21 cellular contexts compared by ENCODE assay signal in genomic region chr19:21833733-21834132, GRCh38. TPM values are rescaled to one million over a fixed set of nuclear protein-coding genes. Genes with fewer than 3 reads are reported as not detected.
DNase-seq lines count a peak whose midpoint lies in the region; ATAC-seq, FAIRE-seq and TF ChIP-seq lines count a peak whose summit lies in the region.
"Had no signal": no experiment of that assay in that cellular context is flagged by ENCODE, and none has a peak within 500 bp of the region (broad histone marks: within the 10 kb centered on the region; RNA-seq: fewer than 3 reads in every experiment).

No MANE protein-coding gene starts in this region.

- no peaks in the 10 kb centered on the region for H3K23me2 ChIP-seq in H1 (ENCODE audit: low read depth, low read length)

- TF ChIP-seq POLR2A in H1 (IDR thresholded peaks at IDR 0.05; ENCODE audit: control extremely low read depth in 1 of 2, low read depth in 2 of 2, low read length in 2 of 2) = no peak

- no peak overlapping the region for H4K91ac ChIP-seq in H1 (replicated peaks; ENCODE audit: insufficient read length, low read length)

- no peak overlapping the region; a peak in 1 of 7 replicates for H3K9ac ChIP-seq in H1 (replicated peaks in 1 of 4; ENCODE audit: extremely low read depth in 1 of 4, low read depth in 3 of 4, low read length in 3 of 4)

- no peak overlapping the region for H3K27ac Mint-ChIP-seq in activated naive CD4-positive, alpha-beta T cell treated with anti-CD3 and anti-CD28 coated beads for 36 hours
- no peak overlapping the region for H3K27ac Mint-ChIP-seq in activated CD4-positive, alpha-beta memory T cell treated with anti-CD3 and anti-CD28 coated beads for 36 hours
- H3K27ac Mint-ChIP-seq in stimulated activated memory B cell treated with anti-CD40 and anti-IgM and Interleukin-4, amounts not matched to agents 10 μg/mL and 1 μg/mL and 100 μg/mL, for 72 hours = peak overlapping the region; percentile 74

- no peaks in the 10 kb centered on the region for H3K27me3 Mint-ChIP-seq in activated naive CD4-positive, alpha-beta T cell treated with anti-CD3 and anti-CD28 coated beads for 36 hours (ENCODE audit: low read depth)
- H3K27me3 Mint-ChIP-seq in activated CD4-positive, alpha-beta memory T cell treated with anti-CD3 and anti-CD28 coated beads for 36 hours = no peaks in the 10 kb centered on the region
- no peaks in the 10 kb centered on the region for H3K27me3 Mint-ChIP-seq in stimulated activated memory B cell treated with anti-CD40 and anti-IgM and Interleukin-4, amounts not matched to agents 10 μg/mL and 1 μg/mL and 100 μg/mL, for 72 hours
- H3K27me3 Mint-ChIP-seq: stimulated activated naive CD8-positive, alpha-beta T cell treated with anti-CD3 and anti-CD28 coated beads, Interleukin-15, amount 100 ng/mL, for 72 hours had no signal

- no peaks in the 10 kb centered on the region; the same call in 1 of the 2 replicates for H3K79me1 ChIP-seq in H1 (ENCODE audit: low read depth, low read length)

- H2BK5ac ChIP-seq in H1 (ENCODE audit: low read depth, low read length) = no peak overlapping the region

- H2AFZ ChIP-seq in H1 (ENCODE audit: low read length) = no peak overlapping the region

- no peak overlapping the region for H3K27ac ChIP-seq in H1 (ENCODE audit: low read depth, low read length)
- H3K27ac ChIP-seq: brain microvascular endothelial cell had no signal

- peaks cover 21% of the 10 kb centered on the region for H3K9me3 Mint-ChIP-seq in activated naive CD4-positive, alpha-beta T cell treated with anti-CD3 and anti-CD28 coated beads for 36 hours
- peaks cover 19% of the 10 kb centered on the region for H3K9me3 Mint-ChIP-seq in activated CD4-positive, alpha-beta memory T cell treated with anti-CD3 and anti-CD28 coated beads for 36 hours
- peaks cover 14% of the 10 kb centered on the region for H3K9me3 Mint-ChIP-seq in stimulated activated memory B cell treated with anti-CD40 and anti-IgM and Interleukin-4, amounts not matched to agents 10 μg/mL and 1 μg/mL and 100 μg/mL, for 72 hours

- POLR2A ChIA-PET in activated CD4-positive, alpha-beta memory T cell treated with anti-CD3 and anti-CD28 coated beads for 36 hours (lab: Charles Lee) = interaction anchor here (3.3 kb wide), 1 partner anchor 18 kb away, joined by 46 read pairs; no protein-coding TSS in a partner anchor
- POLR2A ChIA-PET in H1 (lab: Charles Lee; ENCODE audit: partially characterized antibody) = interaction anchor here (0.7 to 8.7 kb wide), 10 partner anchors 10 to 505 kb away, joined by 3 to 107 read pairs (median 7); partner anchors contain the start of genes ZNF100 and ZNF708

- no peak overlapping the region for H2BK120ac ChIP-seq in H1 (replicated peaks; ENCODE audit: low read depth, low read length)

- peaks cover 0 to 10% (median 2%) of the 10 kb centered on the region in 4 experiments; a peak in 4 of 8 replicates for H3K36me3 ChIP-seq in H1 (ENCODE audit: control insufficient read depth in 2 of 4, insufficient read depth in 4 of 4, low read length in 3 of 4)
- H3K36me3 ChIP-seq: brain microvascular endothelial cell had no signal

- peaks cover 0 to 4% of the 10 kb centered on the region in 2 experiments for H4K20me1 ChIP-seq in H1 (replicated peaks in 1 of 2; ENCODE audit: control insufficient read depth in 1 of 2, insufficient read depth in 2 of 2, low read length in 2 of 2)

- no peak overlapping the region for H2BK20ac ChIP-seq in H1 (ENCODE audit: low read length)

- no peak for TF ChIP-seq EP300 in H1 (IDR thresholded peaks at IDR 0.05; ENCODE audit: borderline replicate concordance in 1 of 2, low read depth in 2 of 2, low read length in 2 of 2)

- no peak for DNase-seq in activated naive CD4-positive, alpha-beta T cell treated with anti-CD3 and anti-CD28 coated beads for 36 hours
- no peak for DNase-seq in activated naive CD4-positive, alpha-beta T cell treated with Interleukin-2 at 50 U/mL for 16 hours
- no peak for DNase-seq in activated CD4-positive, alpha-beta memory T cell treated with anti-CD3 and anti-CD28 coated beads for 36 hours
- DNase-seq in H1 (ENCODE audit: low read depth in 1 of 2, low spot score in 2 of 2) (no peak), GM19238 (ENCODE audit: insufficient read length, low spot score) (no peak), AG08396 (ENCODE audit: low spot score) (no peak)
- DNase-seq: activated CD4-positive, CD25-positive, alpha-beta regulatory T cell; brain microvascular endothelial cell; dermis blood vessel endothelial cell; GF-D8; HCEC 1CT; left ventricle myocardium superior; MM.1S; NCI-H187 treated with DMSO at 0.1 percent for 48 hours; NCI-H446; NK-92 treated with Interleukin-12 subunit alpha and Interleukin-12 subunit beta, amount 100 ng/mL, for 24 hours; stimulated activated CD4-positive, alpha-beta T cell treated with anti-CD3 and anti-CD28 coated beads, Interleukin-12 subunit alpha, Interleukin-12 subunit beta, amount 100 ng/mL, for 4 hours; stimulated activated naive CD8-positive, alpha-beta T cell treated with anti-CD3 and anti-CD28 coated beads, Interleukin-15, amount 100 ng/mL, for 72 hours had no signal

- no peak overlapping the region for H4K5ac ChIP-seq in H1 (ENCODE audit: insufficient read length, low read depth, low read length)

- intact Hi-C loops in activated naive CD4-positive, alpha-beta T cell treated with anti-CD3 and anti-CD28 coated beads for 36 hours (cut with micrococcal nuclease) = loop anchor here (10.0 kb wide), 1 partner anchor 809 kb away; the partner anchor contains the start of gene ZNF430
- intact Hi-C loops in activated CD4-positive, alpha-beta memory T cell treated with anti-CD3 and anti-CD28 coated beads for 36 hours (cut with micrococcal nuclease) = loop anchor here (10.0 kb wide), 2 partner anchors 269 to 329 kb away; partner anchors contain the start of gene ZNF429

- WGBS in H1 (ENCODE audit: extremely low coverage in 1 of 2, insufficient coverage in 1 of 2, insufficient read length in 1 of 2, insufficient replicate concordance in 2 of 2, low coverage in 1 of 2, low lambda C conversion rate in 2 of 2, missing lambda C conversion rate in 1 of 2), 2 experiments = 90% methylated on average over 10 of the region's 10 CpGs; no CpG with 5 or more reads in 1 of the 2 experiments

- no peak for TF ChIP-seq CTCF in H1 (IDR thresholded peaks at IDR 0.05; ENCODE audit: control extremely low read depth in 1 of 3, insufficient read depth in 1 of 3, low read depth in 1 of 3, low read length in 3 of 3)

- H2AK5ac ChIP-seq in H1 (ENCODE audit: low read depth, low read length) = 0 out of 2 replicates have a peak overlapping the region, but pooled peaks have one; percentile 24

- H3K18ac ChIP-seq in H1 (ENCODE audit: extremely low read depth, low read length) = no peak overlapping the region

- H3K9me3 ChIP-seq in H1 (ENCODE audit: insufficient read depth in 2 of 2, low read depth in 1 of 2, low read length in 1 of 2) = no peaks in the 10 kb centered on the region

- H3K23ac ChIP-seq in H1 (ENCODE audit: insufficient read length) = no peak overlapping the region

- no peaks in the 10 kb centered on the region for H3K27me3 ChIP-seq in H1 (replicated peaks in 1 of 4; ENCODE audit: control insufficient read depth in 3 of 4, extremely low read depth in 1 of 4, insufficient read depth in 3 of 4, low read length in 3 of 4)
- H3K27me3 ChIP-seq: brain microvascular endothelial cell had no signal

- no peak overlapping the region for H3K4me2 ChIP-seq in H1 (ENCODE audit: insufficient read depth in 1 of 2, low read depth in 2 of 2, low read length in 2 of 2)

- no peak overlapping the region for H3K14ac ChIP-seq in H1 (ENCODE audit: insufficient read length)

- no peak for TF ChIP-seq RAD21 in H1 (IDR thresholded peaks at IDR 0.05 in 1 of 2, conservative IDR thresholded peaks at IDR 0.05 in 1 of 2; ENCODE audit: low read depth in 2 of 2, low read length in 2 of 2)

- H3K79me2 ChIP-seq in H1 (ENCODE audit: control insufficient read depth in 1 of 2, insufficient read depth in 2 of 2, low read length in 2 of 2) = peaks cover 0 to 56% of the 10 kb centered on the region in 2 experiments; a peak in 2 of 4 replicates

- peak overlapping the region; percentile 46 for H4K8ac ChIP-seq in H1 (ENCODE audit: extremely low read depth, insufficient read depth, low read length)

- CTCF ChIA-PET in activated naive CD4-positive, alpha-beta T cell treated with anti-CD3 and anti-CD28 coated beads for 36 hours (lab: Charles Lee) = interaction anchor here (0.6 kb wide), 2 partner anchors 450 to 632 kb away, joined by 3 to 4 read pairs; no protein-coding TSS in a partner anchor
- CTCF ChIA-PET in activated CD4-positive, alpha-beta memory T cell treated with anti-CD3 and anti-CD28 coated beads for 36 hours (lab: Charles Lee) = no interaction called here
- CTCF ChIA-PET in H1 (lab: Charles Lee; ENCODE audit: partially characterized antibody) = no interaction called here

- no peaks in the 10 kb centered on the region for H3K4me1 ChIP-seq in H1 (replicated peaks in 1 of 4; ENCODE audit: control insufficient read depth in 3 of 4, insufficient read depth in 4 of 4, low read length in 3 of 4)

- no peak overlapping the region for H3K56ac ChIP-seq in H1 (replicated peaks; ENCODE audit: insufficient read length, low read depth, low read length)

- H2BK15ac ChIP-seq in H1 (ENCODE audit: low read length) = no peak overlapping the region

- ATAC-seq in stimulated activated memory B cell treated with anti-CD40 and anti-IgM and Interleukin-4, amounts not matched to agents 10 μg/mL and 1 μg/mL and 100 μg/mL, for 72 hours = no peak
- no peak for ATAC-seq in GM19035 (IDR thresholded peaks at IDR 0.05; ENCODE audit: unreplicated experiment)
- ATAC-seq: left ventricle myocardium superior; stimulated activated naive CD8-positive, alpha-beta T cell treated with anti-CD3 and anti-CD28 coated beads, Interleukin-15, amount 100 ng/mL, for 72 hours had no signal

- H3K4ac ChIP-seq in H1 (replicated peaks; ENCODE audit: insufficient read length, low read depth, low read length) = no peak overlapping the region

- no peak for FAIRE-seq in H1 (lab: Jason Lieb, UNC)
- FAIRE-seq: HTR-8/SVneo had no signal

- H3K36me3 Mint-ChIP-seq in activated naive CD4-positive, alpha-beta T cell treated with anti-CD3 and anti-CD28 coated beads for 36 hours (ENCODE audit: low read depth) = peaks cover 57% of the 10 kb centered on the region
- peaks cover 49% of the 10 kb centered on the region for H3K36me3 Mint-ChIP-seq in activated CD4-positive, alpha-beta memory T cell treated with anti-CD3 and anti-CD28 coated beads for 36 hours
- H3K36me3 Mint-ChIP-seq in stimulated activated memory B cell treated with anti-CD40 and anti-IgM and Interleukin-4, amounts not matched to agents 10 μg/mL and 1 μg/mL and 100 μg/mL, for 72 hours = peaks cover 49% of the 10 kb centered on the region

- peak overlapping the region; percentile 58 for H3K4me3 Mint-ChIP-seq in activated naive CD4-positive, alpha-beta T cell treated with anti-CD3 and anti-CD28 coated beads for 36 hours
- H3K4me3 Mint-ChIP-seq in activated CD4-positive, alpha-beta memory T cell treated with anti-CD3 and anti-CD28 coated beads for 36 hours = peak overlapping the region; percentile 29
- H3K4me3 Mint-ChIP-seq in stimulated activated memory B cell treated with anti-CD40 and anti-IgM and Interleukin-4, amounts not matched to agents 10 μg/mL and 1 μg/mL and 100 μg/mL, for 72 hours = peak overlapping the region; percentile 81

- H3K4me1 Mint-ChIP-seq in activated naive CD4-positive, alpha-beta T cell treated with anti-CD3 and anti-CD28 coated beads for 36 hours (ENCODE audit: low read depth) = peaks cover 42% of the 10 kb centered on the region
- peaks cover 42% of the 10 kb centered on the region for H3K4me1 Mint-ChIP-seq in activated CD4-positive, alpha-beta memory T cell treated with anti-CD3 and anti-CD28 coated beads for 36 hours (ENCODE audit: low read depth)
- peaks cover 39% of the 10 kb centered on the region for H3K4me1 Mint-ChIP-seq in stimulated activated memory B cell treated with anti-CD40 and anti-IgM and Interleukin-4, amounts not matched to agents 10 μg/mL and 1 μg/mL and 100 μg/mL, for 72 hours

- H2BK12ac ChIP-seq in H1 (ENCODE audit: low read depth, low read length) = no peak overlapping the region

- H3K4me3 ChIP-seq in H1 (ENCODE audit: extremely low read depth in 1 of 4, insufficient read depth in 2 of 4, low read depth in 3 of 4, low read length in 4 of 4) = no peak overlapping the region

RNA-seq across cellular contexts. Expression of gene ZNF43, which starts 2.2 kb away (rescaled TPM):
- 10 to 100 TPM; 25.8 to 27.8 TPM for total RNA-seq in activated naive CD4-positive, alpha-beta T cell treated with anti-CD3 and anti-CD28 coated beads for 36 hours
- total RNA-seq in activated CD4-positive, alpha-beta memory T cell treated with anti-CD3 and anti-CD28 coated beads for 36 hours = 10 to 100 TPM; 25.2 to 25.3 TPM
- 50.0 and 53.1 TPM in 2 replicates for total RNA-seq in H1 (2021; fragmentation: NEBNext Ultra II Directional; extraction: Animal tissue kit (Norgen Biotek cat#: 25700))
- 15.5 and 24.7 TPM in 2 replicates for polyA plus RNA-seq in H1 (2011; rRNA removed)
- polyA plus RNA-seq in H1 (2011; cell fraction: cytosol; rRNA removed) = 19.6 TPM
- 50.6 TPM for polyA plus RNA-seq in H1 (2011; cell fraction: nucleus; rRNA removed)
- polyA plus RNA-seq in H1 (2012, experiment 1 of 2) = 14.8 to 24.0 TPM (median 17.6 TPM) in 4 replicates
- 2.5 TPM for polyA plus RNA-seq in H1 (2012, experiment 2 of 2)
- polyA plus RNA-seq in H1 (2013, experiment 1 of 2) = 32.0 TPM
- 26.7 TPM for polyA plus RNA-seq in H1 (2013, experiment 2 of 2)
- polyA minus RNA-seq in H1 (2011; rRNA and poly(A)+ RNA removed) = 182 and 220 TPM in 2 replicates
- polyA minus RNA-seq in H1 (2011; cell fraction: cytosol; rRNA and poly(A)+ RNA removed) = 76.6 TPM
- 227 TPM for polyA minus RNA-seq in H1 (2011; cell fraction: nucleus; rRNA and poly(A)+ RNA removed)

Comparison
In these comparisons a context has a peak if more than half of its experiments do, and no peak if none do; other contexts are left out.
1. H3K4me3 Mint-ChIP-seq: peak in every context shown above with its lines; median percentile 81 in stimulated activated memory B cell treated with anti-CD40 and anti-IgM and Interleukin-4, amounts not matched to agents 10 μg/mL and 1 μg/mL and 100 μg/mL, for 72 hours; 58 in activated naive CD4-positive, alpha-beta T cell treated with anti-CD3 and anti-CD28 coated beads for 36 hours; 29 in activated CD4-positive, alpha-beta memory T cell treated with anti-CD3 and anti-CD28 coated beads for 36 hours.